In the genomic region with DNA sequence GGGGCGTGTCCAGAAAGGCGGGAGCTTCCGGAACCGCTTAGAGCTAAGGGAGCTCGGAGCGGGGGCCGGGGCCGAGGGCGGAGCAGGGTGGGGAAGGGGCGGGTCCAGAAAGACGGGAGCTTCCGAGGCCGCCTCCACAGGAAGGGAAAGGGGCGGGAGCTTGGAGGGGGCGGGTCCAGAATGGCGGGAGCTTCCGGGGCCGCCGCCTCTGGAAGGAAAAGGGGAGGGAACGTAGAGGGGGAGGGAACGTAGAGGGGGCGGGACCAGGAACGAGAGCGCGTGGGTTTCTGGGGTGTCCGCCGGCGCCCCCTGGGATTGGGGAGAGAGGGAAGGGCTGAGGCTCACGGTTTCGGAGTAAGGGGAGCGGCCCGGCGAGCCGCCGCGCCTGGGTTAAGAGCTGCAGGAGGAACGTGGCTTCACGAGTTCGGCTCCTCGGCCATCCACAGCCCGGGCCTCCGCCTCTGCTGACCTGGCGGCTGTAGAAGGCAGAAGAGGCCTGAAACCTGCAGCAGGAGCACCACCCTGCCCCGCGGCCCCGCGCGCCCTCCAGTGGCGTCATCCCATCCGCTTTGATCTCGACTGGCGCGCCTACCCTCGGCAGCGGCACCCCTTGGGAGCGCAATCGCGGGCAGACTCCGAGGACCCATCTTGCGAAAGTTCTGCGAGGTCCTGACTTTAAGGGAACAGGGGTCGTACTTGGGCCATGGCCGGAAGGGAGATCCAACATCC, we compare ENCODE assay signal across 1 cellular context.
TF ChIP-seq lines count a peak whose summit lies in the region.

No MANE protein-coding gene starts in this region.

TF ChIP-seq in HCT116, 20 proteins besides CTCF, POLR2A, EP300 and RAD21 (continued from another document):
- TF ChIP-seq YY1 (IDR thresholded peaks at IDR 0.05; ENCODE audit: extremely low read depth, insufficient replicate concordance, low read depth, low read length) (no peak), ZNF274 (IDR thresholded peaks at IDR 0.05; ENCODE audit: low read depth, low read length) (no peak), SIN3A (IDR thresholded peaks at IDR 0.05; ENCODE audit: low read depth) (peak; percentile 77; the same call in 1 of the 2 replicates)
- TF ChIP-seq, protein P1, sequence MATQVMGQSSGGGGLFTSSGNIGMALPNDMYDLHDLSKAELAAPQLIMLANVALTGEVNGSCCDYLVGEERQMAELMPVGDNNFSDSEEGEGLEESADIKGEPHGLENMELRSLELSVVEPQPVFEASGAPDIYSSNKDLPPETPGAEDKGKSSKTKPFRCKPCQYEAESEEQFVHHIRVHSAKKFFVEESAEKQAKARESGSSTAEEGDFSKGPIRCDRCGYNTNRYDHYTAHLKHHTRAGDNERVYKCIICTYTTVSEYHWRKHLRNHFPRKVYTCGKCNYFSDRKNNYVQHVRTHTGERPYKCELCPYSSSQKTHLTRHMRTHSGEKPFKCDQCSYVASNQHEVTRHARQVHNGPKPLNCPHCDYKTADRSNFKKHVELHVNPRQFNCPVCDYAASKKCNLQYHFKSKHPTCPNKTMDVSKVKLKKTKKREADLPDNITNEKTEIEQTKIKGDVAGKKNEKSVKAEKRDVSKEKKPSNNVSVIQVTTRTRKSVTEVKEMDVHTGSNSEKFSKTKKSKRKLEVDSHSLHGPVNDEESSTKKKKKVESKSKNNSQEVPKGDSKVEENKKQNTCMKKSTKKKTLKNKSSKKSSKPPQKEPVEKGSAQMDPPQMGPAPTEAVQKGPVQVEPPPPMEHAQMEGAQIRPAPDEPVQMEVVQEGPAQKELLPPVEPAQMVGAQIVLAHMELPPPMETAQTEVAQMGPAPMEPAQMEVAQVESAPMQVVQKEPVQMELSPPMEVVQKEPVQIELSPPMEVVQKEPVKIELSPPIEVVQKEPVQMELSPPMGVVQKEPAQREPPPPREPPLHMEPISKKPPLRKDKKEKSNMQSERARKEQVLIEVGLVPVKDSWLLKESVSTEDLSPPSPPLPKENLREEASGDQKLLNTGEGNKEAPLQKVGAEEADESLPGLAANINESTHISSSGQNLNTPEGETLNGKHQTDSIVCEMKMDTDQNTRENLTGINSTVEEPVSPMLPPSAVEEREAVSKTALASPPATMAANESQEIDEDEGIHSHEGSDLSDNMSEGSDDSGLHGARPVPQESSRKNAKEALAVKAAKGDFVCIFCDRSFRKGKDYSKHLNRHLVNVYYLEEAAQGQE (IDR thresholded peaks at IDR 0.05; ENCODE audit: low read depth), result no peak
TF ChIP-seq in HCT116: peak in this region for 9.
